2 cellular contexts compared by ENCODE assay signal in the genomic region with DNA sequence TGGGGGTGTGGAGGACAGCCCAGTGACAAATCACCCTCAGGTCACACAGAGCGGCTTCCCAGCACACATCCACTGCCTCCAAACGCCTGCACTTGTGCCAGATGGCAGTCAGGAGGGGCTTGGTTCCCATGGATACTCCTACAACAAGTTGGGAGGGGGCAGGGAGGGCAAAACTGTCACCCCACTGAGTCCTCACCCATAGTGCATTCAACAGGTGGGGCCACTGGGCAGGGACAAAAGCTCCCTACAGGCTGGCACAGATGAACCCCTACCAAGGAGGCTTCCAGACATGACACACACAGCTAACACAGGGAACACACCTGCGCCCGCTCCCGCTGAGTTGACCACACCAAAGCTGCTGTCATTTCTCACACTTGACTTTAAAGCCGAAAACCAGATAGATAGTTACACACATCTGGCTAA.
TF ChIP-seq lines count a peak whose summit lies in the region.

No MANE protein-coding gene starts in this region.

TF ChIP-seq in IMR-90, 13 proteins besides CTCF, POLR2A, EP300 and RAD21:
- TF ChIP-seq MXI1 (IDR thresholded peaks at IDR 0.05; ENCODE audit: borderline replicate concordance, low read depth, low read length) (no peak), NFE2L2 (IDR thresholded peaks at IDR 0.05; ENCODE audit: low read depth, low read length) (no peak), SMC3 (IDR thresholded peaks at IDR 0.05; ENCODE audit: low read depth, low read length) (no peak), FOS (IDR thresholded peaks at IDR 0.05; ENCODE audit: low read depth, low read length) (no peak), CEBPB (IDR thresholded peaks at IDR 0.05; ENCODE audit: low read depth, low read length) (no peak), RFX5 (IDR thresholded peaks at IDR 0.05; ENCODE audit: low read depth, low read length) (no peak), RCOR1 (IDR thresholded peaks at IDR 0.05; ENCODE audit: insufficient replicate concordance, low read length) (no peak), MAZ (IDR thresholded peaks at IDR 0.05; ENCODE audit: borderline replicate concordance, low read depth, low read length) (no peak), MAFK (IDR thresholded peaks at IDR 0.05; ENCODE audit: low read depth, low read length) (no peak), BHLHE40 (IDR thresholded peaks at IDR 0.05; ENCODE audit: low read depth, low read length) (no peak), CHD1 (IDR thresholded peaks at IDR 0.05; ENCODE audit: low read depth, low read length) (no peak)
- TF ChIP-seq, protein P1, sequence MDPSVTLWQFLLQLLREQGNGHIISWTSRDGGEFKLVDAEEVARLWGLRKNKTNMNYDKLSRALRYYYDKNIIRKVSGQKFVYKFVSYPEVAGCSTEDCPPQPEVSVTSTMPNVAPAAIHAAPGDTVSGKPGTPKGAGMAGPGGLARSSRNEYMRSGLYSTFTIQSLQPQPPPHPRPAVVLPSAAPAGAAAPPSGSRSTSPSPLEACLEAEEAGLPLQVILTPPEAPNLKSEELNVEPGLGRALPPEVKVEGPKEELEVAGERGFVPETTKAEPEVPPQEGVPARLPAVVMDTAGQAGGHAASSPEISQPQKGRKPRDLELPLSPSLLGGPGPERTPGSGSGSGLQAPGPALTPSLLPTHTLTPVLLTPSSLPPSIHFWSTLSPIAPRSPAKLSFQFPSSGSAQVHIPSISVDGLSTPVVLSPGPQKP (IDR thresholded peaks at IDR 0.05; ENCODE audit: borderline replicate concordance, low read depth, low read length), result no peak
- TF ChIP-seq, protein P2, sequence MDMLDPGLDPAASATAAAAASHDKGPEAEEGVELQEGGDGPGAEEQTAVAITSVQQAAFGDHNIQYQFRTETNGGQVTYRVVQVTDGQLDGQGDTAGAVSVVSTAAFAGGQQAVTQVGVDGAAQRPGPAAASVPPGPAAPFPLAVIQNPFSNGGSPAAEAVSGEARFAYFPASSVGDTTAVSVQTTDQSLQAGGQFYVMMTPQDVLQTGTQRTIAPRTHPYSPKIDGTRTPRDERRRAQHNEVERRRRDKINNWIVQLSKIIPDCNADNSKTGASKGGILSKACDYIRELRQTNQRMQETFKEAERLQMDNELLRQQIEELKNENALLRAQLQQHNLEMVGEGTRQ (IDR thresholded peaks at IDR 0.05; ENCODE audit: low read depth, low read length), result no peak

TF ChIP-seq in SK-N-SH treated with all-trans-retinoic acid at 6 μM for 48 hours, 23 proteins besides CTCF, POLR2A, EP300 and RAD21:
- TF ChIP-seq CSDC2 (CRISPR knock-in tag; IDR thresholded peaks at IDR 0.05), result no peak
- TF ChIP-seq, protein P3, sequence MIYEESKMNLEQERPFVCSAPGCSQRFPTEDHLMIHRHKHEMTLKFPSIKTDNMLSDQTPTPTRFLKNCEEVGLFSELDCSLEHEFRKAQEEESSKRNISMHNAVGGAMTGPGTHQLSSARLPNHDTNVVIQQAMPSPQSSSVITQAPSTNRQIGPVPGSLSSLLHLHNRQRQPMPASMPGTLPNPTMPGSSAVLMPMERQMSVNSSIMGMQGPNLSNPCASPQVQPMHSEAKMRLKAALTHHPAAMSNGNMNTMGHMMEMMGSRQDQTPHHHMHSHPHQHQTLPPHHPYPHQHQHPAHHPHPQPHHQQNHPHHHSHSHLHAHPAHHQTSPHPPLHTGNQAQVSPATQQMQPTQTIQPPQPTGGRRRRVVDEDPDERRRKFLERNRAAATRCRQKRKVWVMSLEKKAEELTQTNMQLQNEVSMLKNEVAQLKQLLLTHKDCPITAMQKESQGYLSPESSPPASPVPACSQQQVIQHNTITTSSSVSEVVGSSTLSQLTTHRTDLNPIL (CRISPR knock-in tag; IDR thresholded peaks at IDR 0.05; ENCODE audit: low read depth), result no peak
- TF ChIP-seq BACH2 (CRISPR knock-in tag; IDR thresholded peaks at IDR 0.05; ENCODE audit: borderline replicate concordance), result no peak
- TF ChIP-seq ZC3H10 (CRISPR knock-in tag; IDR thresholded peaks at IDR 0.05), result no peak
- TF ChIP-seq, protein P4, sequence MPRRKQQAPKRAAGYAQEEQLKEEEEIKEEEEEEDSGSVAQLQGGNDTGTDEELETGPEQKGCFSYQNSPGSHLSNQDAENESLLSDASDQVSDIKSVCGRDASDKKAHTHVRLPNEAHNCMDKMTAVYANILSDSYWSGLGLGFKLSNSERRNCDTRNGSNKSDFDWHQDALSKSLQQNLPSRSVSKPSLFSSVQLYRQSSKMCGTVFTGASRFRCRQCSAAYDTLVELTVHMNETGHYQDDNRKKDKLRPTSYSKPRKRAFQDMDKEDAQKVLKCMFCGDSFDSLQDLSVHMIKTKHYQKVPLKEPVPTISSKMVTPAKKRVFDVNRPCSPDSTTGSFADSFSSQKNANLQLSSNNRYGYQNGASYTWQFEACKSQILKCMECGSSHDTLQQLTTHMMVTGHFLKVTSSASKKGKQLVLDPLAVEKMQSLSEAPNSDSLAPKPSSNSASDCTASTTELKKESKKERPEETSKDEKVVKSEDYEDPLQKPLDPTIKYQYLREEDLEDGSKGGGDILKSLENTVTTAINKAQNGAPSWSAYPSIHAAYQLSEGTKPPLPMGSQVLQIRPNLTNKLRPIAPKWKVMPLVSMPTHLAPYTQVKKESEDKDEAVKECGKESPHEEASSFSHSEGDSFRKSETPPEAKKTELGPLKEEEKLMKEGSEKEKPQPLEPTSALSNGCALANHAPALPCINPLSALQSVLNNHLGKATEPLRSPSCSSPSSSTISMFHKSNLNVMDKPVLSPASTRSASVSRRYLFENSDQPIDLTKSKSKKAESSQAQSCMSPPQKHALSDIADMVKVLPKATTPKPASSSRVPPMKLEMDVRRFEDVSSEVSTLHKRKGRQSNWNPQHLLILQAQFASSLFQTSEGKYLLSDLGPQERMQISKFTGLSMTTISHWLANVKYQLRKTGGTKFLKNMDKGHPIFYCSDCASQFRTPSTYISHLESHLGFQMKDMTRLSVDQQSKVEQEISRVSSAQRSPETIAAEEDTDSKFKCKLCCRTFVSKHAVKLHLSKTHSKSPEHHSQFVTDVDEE (CRISPR knock-in tag; IDR thresholded peaks at IDR 0.05), result no peak
- TF ChIP-seq, protein P5, sequence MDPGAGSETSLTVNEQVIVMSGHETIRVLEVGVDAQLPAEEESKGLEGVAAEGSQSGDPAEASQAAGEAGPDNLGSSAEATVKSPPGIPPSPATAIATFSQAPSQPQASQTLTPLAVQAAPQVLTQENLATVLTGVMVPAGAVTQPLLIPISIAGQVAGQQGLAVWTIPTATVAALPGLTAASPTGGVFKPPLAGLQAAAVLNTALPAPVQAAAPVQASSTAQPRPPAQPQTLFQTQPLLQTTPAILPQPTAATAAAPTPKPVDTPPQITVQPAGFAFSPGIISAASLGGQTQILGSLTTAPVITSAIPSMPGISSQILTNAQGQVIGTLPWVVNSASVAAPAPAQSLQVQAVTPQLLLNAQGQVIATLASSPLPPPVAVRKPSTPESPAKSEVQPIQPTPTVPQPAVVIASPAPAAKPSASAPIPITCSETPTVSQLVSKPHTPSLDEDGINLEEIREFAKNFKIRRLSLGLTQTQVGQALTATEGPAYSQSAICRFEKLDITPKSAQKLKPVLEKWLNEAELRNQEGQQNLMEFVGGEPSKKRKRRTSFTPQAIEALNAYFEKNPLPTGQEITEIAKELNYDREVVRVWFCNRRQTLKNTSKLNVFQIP (CRISPR knock-in tag; IDR thresholded peaks at IDR 0.05; ENCODE audit: borderline replicate concordance, low read depth), result no peak
- no peak for TF ChIP-seq ESRRG (CRISPR knock-in tag; IDR thresholded peaks at IDR 0.05)
